In genomic region chr9:135609366-135609955, GRCh38 we compare ENCODE assay signal across 25 cellular contexts. TPM values are rescaled to one million over a fixed set of nuclear protein-coding genes. Genes with fewer than 3 reads are reported as not detected.
"Had no signal": no experiment of that assay in that cellular context is flagged by ENCODE, and none has a peak within 500 bp of the region (broad histone marks: within the 10 kb centered on the region; RNA-seq: fewer than 3 reads in every experiment).

No MANE protein-coding gene starts in this region.

- H3K4me3 Mint-ChIP-seq: activated naive CD8-positive, alpha-beta T cell treated with anti-CD3 and anti-CD28 coated beads for 36 hours; activated T-helper 1 cell treated with anti-CD3 and anti-CD28 coated beads, Interleukin-12 subunit alpha, Interleukin-12 subunit beta, Interleukin-2, Interleukin-4 antibody, amounts not matched to agents 30 ng/mL and 10 ng/mL and 1 ng/mL, durations not matched to agents 14 hours and 24 hours and 36 hours; central memory CD8-positive, alpha-beta T cell; effector memory CD8-positive, alpha-beta T cell; mesothelial cell of epicardium; stimulated activated naive CD8-positive, alpha-beta T cell treated with anti-CD3 and anti-CD28 coated beads, Interleukin-15, Interleukin-2, amounts not matched to agents 100 ng/mL and 50 ng/mL, for 24 hours had no signal

- ATAC-seq: effector memory CD8-positive, alpha-beta T cell; esophagus mucosa; left ventricle myocardium superior had no signal

- H3K9me3 ChIP-seq: breast epithelium, tibial artery had no signal

- H3K4me3 ChIP-seq: breast epithelium, tibial artery had no signal

- H3K36me3 Mint-ChIP-seq: activated naive CD8-positive, alpha-beta T cell treated with anti-CD3 and anti-CD28 coated beads for 36 hours; mesothelial cell of epicardium had no signal

- H3K9me3 Mint-ChIP-seq: activated naive CD8-positive, alpha-beta T cell treated with anti-CD3 and anti-CD28 coated beads for 36 hours; activated T-helper 1 cell treated with anti-CD3 and anti-CD28 coated beads, Interleukin-12 subunit alpha, Interleukin-12 subunit beta, Interleukin-2, Interleukin-4 antibody, amounts not matched to agents 30 ng/mL and 10 ng/mL and 1 ng/mL, durations not matched to agents 14 hours and 24 hours and 36 hours; central memory CD8-positive, alpha-beta T cell; effector memory CD8-positive, alpha-beta T cell; mesothelial cell of epicardium; stimulated activated naive CD8-positive, alpha-beta T cell treated with anti-CD3 and anti-CD28 coated beads, Interleukin-15, Interleukin-2, amounts not matched to agents 100 ng/mL and 50 ng/mL, for 24 hours had no signal

- H3K36me3 ChIP-seq: breast epithelium, tibial artery, WERI-Rb-1 had no signal

- H3K4me1 Mint-ChIP-seq: activated naive CD8-positive, alpha-beta T cell treated with anti-CD3 and anti-CD28 coated beads for 36 hours; central memory CD8-positive, alpha-beta T cell; mesothelial cell of epicardium had no signal

- H3K4me1 ChIP-seq: breast epithelium, tibial artery had no signal

- H3K27ac ChIP-seq: breast epithelium, tibial artery, WERI-Rb-1 had no signal

- H3K27me3 Mint-ChIP-seq: stimulated activated naive CD8-positive, alpha-beta T cell treated with anti-CD3 and anti-CD28 coated beads, Interleukin-15, Interleukin-2, amounts not matched to agents 100 ng/mL and 50 ng/mL, for 24 hours had no signal

- H3K27ac Mint-ChIP-seq: activated naive CD8-positive, alpha-beta T cell treated with anti-CD3 and anti-CD28 coated beads for 36 hours; activated T-helper 1 cell treated with anti-CD3 and anti-CD28 coated beads, Interleukin-12 subunit alpha, Interleukin-12 subunit beta, Interleukin-2, Interleukin-4 antibody, amounts not matched to agents 30 ng/mL and 10 ng/mL and 1 ng/mL, durations not matched to agents 14 hours and 24 hours and 36 hours; effector memory CD8-positive, alpha-beta T cell; mesothelial cell of epicardium; progenitor cell of endocrine pancreas had no signal

- DNase-seq: activated CD4-positive, alpha-beta T cell treated with anti-CD3 and anti-CD28 coated beads, Interleukin-2, amount 50 U/mL, for 1 hour; activated CD4-positive, CD25-positive, alpha-beta regulatory T cell treated with anti-CD3 and anti-CD28 coated beads, Interleukin-2, amount 50 U/mL, for 72 hours; activated naive CD8-positive, alpha-beta T cell treated with anti-CD3 and anti-CD28 coated beads for 36 hours; effector memory CD8-positive, alpha-beta T cell; glutamatergic neuron; hippocampal formation; left ventricle myocardium superior; mammary epithelial cell; occipital lobe; substantia nigra; T-helper 1 cell; WERI-Rb-1 had no signal

RNA-seq across cellular contexts. Expression of gene GLT6D1, which starts 29.9 kb away (rescaled TPM):
- total RNA-seq: activated naive CD8-positive, alpha-beta T cell treated with anti-CD3 and anti-CD28 coated beads for 36 hours; activated T-helper 1 cell treated with anti-CD3 and anti-CD28 coated beads, Interleukin-12 subunit alpha, Interleukin-12 subunit beta, Interleukin-2, Interleukin-4 antibody, amounts not matched to agents 30 ng/mL and 10 ng/mL and 1 ng/mL, durations not matched to agents 14 hours and 24 hours and 36 hours; breast epithelium; dermis microvascular lymphatic vessel endothelial cell; endothelial cell of umbilical vein; esophagus mucosa; frontal cortex; left ventricle myocardium superior; mammary epithelial cell; mesothelial cell of epicardium; occipital lobe; progenitor cell of endocrine pancreas; urinary bladder had no signal
- polyA plus RNA-seq: endothelial cell of umbilical vein, mammary epithelial cell, neural cell, urinary bladder had no signal

RNA-seq across cellular contexts. Expression of gene PAEP, which starts 47.9 kb away (rescaled TPM):
- total RNA-seq: activated naive CD8-positive, alpha-beta T cell treated with anti-CD3 and anti-CD28 coated beads for 36 hours; activated T-helper 1 cell treated with anti-CD3 and anti-CD28 coated beads, Interleukin-12 subunit alpha, Interleukin-12 subunit beta, Interleukin-2, Interleukin-4 antibody, amounts not matched to agents 30 ng/mL and 10 ng/mL and 1 ng/mL, durations not matched to agents 14 hours and 24 hours and 36 hours; breast epithelium; dermis microvascular lymphatic vessel endothelial cell; endothelial cell of umbilical vein; esophagus mucosa; frontal cortex; left ventricle myocardium superior; mammary epithelial cell; mesothelial cell of epicardium; occipital lobe; progenitor cell of endocrine pancreas; urinary bladder had no signal
- polyA plus RNA-seq: endothelial cell of umbilical vein, mammary epithelial cell, neural cell, urinary bladder had no signal

RNA-seq across cellular contexts. Expression of gene LCN9, which starts 53.6 kb away (rescaled TPM):
- total RNA-seq: activated naive CD8-positive, alpha-beta T cell treated with anti-CD3 and anti-CD28 coated beads for 36 hours; activated T-helper 1 cell treated with anti-CD3 and anti-CD28 coated beads, Interleukin-12 subunit alpha, Interleukin-12 subunit beta, Interleukin-2, Interleukin-4 antibody, amounts not matched to agents 30 ng/mL and 10 ng/mL and 1 ng/mL, durations not matched to agents 14 hours and 24 hours and 36 hours; dermis microvascular lymphatic vessel endothelial cell; endothelial cell of umbilical vein; esophagus mucosa; frontal cortex; left ventricle myocardium superior; mammary epithelial cell; occipital lobe; urinary bladder had no signal
- polyA plus RNA-seq: endothelial cell of umbilical vein, mammary epithelial cell, urinary bladder had no signal
